In genomic region chr13:36530861-36531590, GRCh38 we compare ENCODE assay signal across 1 cellular context.
TF ChIP-seq lines count a peak whose summit lies in the region.

No MANE protein-coding gene starts in this region.

TF ChIP-seq in SK-N-SH treated with all-trans-retinoic acid at 6 μM for 48 hours, 23 proteins besides CTCF, POLR2A, EP300 and RAD21 (continued from another document):
- TF ChIP-seq CSRNP3 (CRISPR knock-in tag; IDR thresholded peaks at IDR 0.05) (no peak), PPARA (CRISPR knock-in tag; IDR thresholded peaks at IDR 0.05; ENCODE audit: borderline replicate concordance) (no peak), ZNF565 (CRISPR knock-in tag; conservative IDR thresholded peaks at IDR 0.05; ENCODE audit: low read depth) (no peak), ISL1 (CRISPR knock-in tag; IDR thresholded peaks at IDR 0.05) (no peak), TSHZ2 (CRISPR knock-in tag; IDR thresholded peaks at IDR 0.05) (no peak), CSDC2 (CRISPR knock-in tag; IDR thresholded peaks at IDR 0.05) (no peak), BACH2 (CRISPR knock-in tag; IDR thresholded peaks at IDR 0.05; ENCODE audit: borderline replicate concordance) (no peak), ZNF8 (CRISPR knock-in tag; IDR thresholded peaks at IDR 0.05) (no peak), RARB (CRISPR knock-in tag; IDR thresholded peaks at IDR 0.05) (no peak), ZFP3 (CRISPR knock-in tag; IDR thresholded peaks at IDR 0.05) (no peak)
